Comparison of ENCODE assay signal across 8 cellular contexts in genomic region chrX:120251471-120252011, GRCh38. TPM values are rescaled to one million over a fixed set of nuclear protein-coding genes. Genes with fewer than 3 reads are reported as not detected.
DNase-seq lines count a peak whose midpoint lies in the region; ATAC-seq and TF ChIP-seq lines count a peak whose summit lies in the region.

No MANE protein-coding gene starts in this region.

- DNase-seq in Right ventricle myocardium inferior (ENCODE audit: missing footprints) (peak; percentile 45), cardiac septum (ENCODE audit: low spot score) (no peak), NCI-H526 (lab: John Stamatoyannopoulos, UW) (peak; percentile 41 to 44), glomerular visceral epithelial cell (ENCODE audit: extremely low spot score) (peak; percentile 9), osteocyte (ENCODE audit: extremely low spot score, unreplicated experiment) (no peak), GOT3 (lab: John Stamatoyannopoulos, UW) (no peak)
- peak; percentile 68 for DNase-seq in activated effector memory CD4-positive, alpha-beta T cell treated with anti-CD3 and anti-CD28 coated beads, Interleukin-2, amount 50 U/mL, for 16 hours

- ATAC-seq in Right ventricle myocardium inferior = peak; percentile 52
- ATAC-seq in GM21381 (IDR thresholded peaks at IDR 0.05; ENCODE audit: unreplicated experiment) = no peak

- intact Hi-C loops in Right ventricle myocardium inferior (cut with DNase I) = loop anchor here (10.0 kb wide), 1 partner anchor 213 kb away; the partner anchor contains the start of gene LAMP2
- intact Hi-C loops in cardiac septum (cut with DNase I) = no loop called here

- peak overlapping the region; percentile 98 for H3K27ac Mint-ChIP-seq in osteocyte (ENCODE audit: unreplicated experiment)

- peak overlapping the region; percentile 90 for H3K4me3 Mint-ChIP-seq in osteocyte (ENCODE audit: unreplicated experiment)

- H3K27me3 Mint-ChIP-seq in osteocyte (ENCODE audit: unreplicated experiment) = peaks cover 2% of the 10 kb centered on the region

- no peaks in the 10 kb centered on the region for H3K9me3 Mint-ChIP-seq in osteocyte (ENCODE audit: unreplicated experiment)

- H3K36me3 Mint-ChIP-seq in osteocyte (ENCODE audit: unreplicated experiment) = peaks cover 12% of the 10 kb centered on the region

- H3K4me1 Mint-ChIP-seq in osteocyte (ENCODE audit: unreplicated experiment) = peaks cover 10% of the 10 kb centered on the region

- no peak for TF ChIP-seq CTCF in osteocyte (IDR thresholded peaks at IDR 0.05)

RNA-seq across cellular contexts. Expression of gene ZBTB33, which starts 0.9 kb away (rescaled TPM):
- total RNA-seq in Right ventricle myocardium inferior = 6.8 TPM
- 6.5 TPM for total RNA-seq in cardiac septum
- 14.3 and 14.8 TPM in 2 replicates for total RNA-seq in osteocyte

RNA-seq across cellular contexts. Expression of gene TMEM255A, which starts 59.7 kb away (rescaled TPM):
- total RNA-seq in Right ventricle myocardium inferior (0.97 TPM), cardiac septum (0.48 TPM), osteocyte (0.16 TPM in 2 replicates)

Comparison
In these comparisons a context has a peak if more than half of its experiments do, and no peak if none do; other contexts are left out.
1. DNase-seq: peak in Right ventricle myocardium inferior (single experiment), NCI-H526 (2 of 2), activated effector memory CD4-positive, alpha-beta T cell treated with anti-CD3 and anti-CD28 coated beads, Interleukin-2, amount 50 U/mL, for 16 hours (single experiment) and glomerular visceral epithelial cell (single experiment); none in cardiac septum (single experiment), osteocyte (single experiment) and GOT3 (single experiment).